21 cellular contexts compared by ENCODE assay signal in genomic region chr2:60529111-60529510, GRCh38. TPM values are rescaled to one million over a fixed set of nuclear protein-coding genes. Genes with fewer than 3 reads are reported as not detected.
DNase-seq lines count a peak whose midpoint lies in the region; ATAC-seq and TF ChIP-seq lines count a peak whose summit lies in the region.
"Had no signal": no experiment of that assay in that cellular context is flagged by ENCODE, and none has a peak within 500 bp of the region (broad histone marks: within the 10 kb centered on the region; RNA-seq: fewer than 3 reads in every experiment).

No MANE protein-coding gene starts in this region.

- H3K27ac Mint-ChIP-seq in activated B cell treated with CpG ODN at 0.5 μM for 24 hours (peak overlapping the region; percentile 84), type B pancreatic cell (peak overlapping the region; percentile 94)
- no peak overlapping the region for H3K27ac Mint-ChIP-seq in activated T-cell treated with anti-CD3 and anti-CD28 coated beads, Interleukin-2, amount 50 U/mL, for 72 hours
- H3K27ac Mint-ChIP-seq: activated naive CD4-positive, alpha-beta T cell treated with anti-CD3 and anti-CD28 coated beads for 36 hours; HFFc6 had no signal

- H4K91ac ChIP-seq in mesenchymal stem cell (ENCODE audit: low read length): no peak overlapping the region

- intact Hi-C loops in activated B cell treated with CpG ODN at 0.5 μM for 24 hours (cut with micrococcal nuclease): no loop called here

- ATAC-seq in activated B cell treated with CpG ODN at 0.5 μM for 24 hours (ENCODE audit: low read depth) (no peak), HG02763 (IDR thresholded peaks at IDR 0.05; ENCODE audit: unreplicated experiment) (no peak)
- ATAC-seq in activated T-cell treated with anti-CD3 and anti-CD28 coated beads, Interleukin-2, amount 50 U/mL, for 72 hours (replicated peaks in 1 of 2): no peak
- ATAC-seq: gastroesophageal sphincter, left lobe of liver, sciatic nerve, SK-N-SH treated with all-trans-retinoic acid at 6 μM for 48 hours had no signal

- WGBS in mesenchymal stem cell: 94% methylated on average over 3 of the region's 5 CpGs

- POLR2A ChIA-PET in activated B cell treated with CpG ODN at 0.5 μM for 24 hours (lab: Charles Lee): interaction anchor here (1.3 to 7.1 kb wide), 5 partner anchors 13 to 30 kb away, joined by 3 to 54 read pairs (median 4); no protein-coding TSS in a partner anchor

- H3K4me3 ChIP-seq in mesenchymal stem cell (ENCODE audit: insufficient read depth in 1 of 2, low read depth in 1 of 2, low read length in 2 of 2): no peak overlapping the region
- H3K4me3 ChIP-seq: coronary artery, gastroesophageal sphincter, ovary had no signal

- peaks cover 76% of the 10 kb centered on the region for H3K36me3 Mint-ChIP-seq in activated B cell treated with CpG ODN at 0.5 μM for 24 hours (ENCODE audit: low read depth)
- H3K36me3 Mint-ChIP-seq in type B pancreatic cell: peaks cover 22% of the 10 kb centered on the region
- H3K36me3 Mint-ChIP-seq in activated T-cell treated with anti-CD3 and anti-CD28 coated beads, Interleukin-2, amount 50 U/mL, for 72 hours (ENCODE audit: insufficient read depth in 2 of 2): no peaks in the 10 kb centered on the region

- H2BK15ac ChIP-seq in mesenchymal stem cell (ENCODE audit: low read depth, poor library complexity, severe bottlenecking): no peak overlapping the region

- H3K27me3 Mint-ChIP-seq in activated B cell treated with CpG ODN at 0.5 μM for 24 hours (no peaks in the 10 kb centered on the region), type B pancreatic cell (no peaks in the 10 kb centered on the region)
- peaks cover 43% of the 10 kb centered on the region for H3K27me3 Mint-ChIP-seq in activated T-cell treated with anti-CD3 and anti-CD28 coated beads, Interleukin-2, amount 50 U/mL, for 72 hours (ENCODE audit: low read depth)

- no peak overlapping the region for H2BK12ac ChIP-seq in mesenchymal stem cell (ENCODE audit: low read length in 2 of 2)

- H2AFZ ChIP-seq in mesenchymal stem cell (ENCODE audit: low read depth, low read length): no peak overlapping the region

- peaks cover 35% of the 10 kb centered on the region for H3K79me1 ChIP-seq in mesenchymal stem cell (replicated peaks; ENCODE audit: low read length, poor library complexity, severe bottlenecking)

- H2BK5ac ChIP-seq in mesenchymal stem cell (ENCODE audit: low read depth, low read length, poor library complexity, severe bottlenecking): no peak overlapping the region

- H3K14ac ChIP-seq in mesenchymal stem cell (ENCODE audit: low read length in 2 of 2): no peak overlapping the region

- TF ChIP-seq CTCF in activated B cell treated with CpG ODN at 0.5 μM for 24 hours (IDR thresholded peaks at IDR 0.05): no peak
- no peak for TF ChIP-seq CTCF in type B pancreatic cell (conservative IDR thresholded peaks at IDR 0.05)

- H3K4me2 ChIP-seq in mesenchymal stem cell (ENCODE audit: low read length, poor library complexity, severe bottlenecking): no peak overlapping the region

- H3K4ac ChIP-seq in mesenchymal stem cell (ENCODE audit: low read depth in 1 of 2, low read length in 2 of 2): no peak overlapping the region

- H2AK5ac ChIP-seq in mesenchymal stem cell (ENCODE audit: low read length, severe bottlenecking): peak overlapping the region; percentile 70

- no peak overlapping the region for H3K23ac ChIP-seq in mesenchymal stem cell (ENCODE audit: low read length in 2 of 2)

- no peak overlapping the region for H4K8ac ChIP-seq in mesenchymal stem cell (ENCODE audit: low read length)

- peaks cover 0 to 66% of the 10 kb centered on the region in 2 experiments for H3K27me3 ChIP-seq in mesenchymal stem cell (ENCODE audit: control insufficient read depth in 1 of 2, insufficient read depth in 1 of 2, low read length in 2 of 2)
- H3K27me3 ChIP-seq: ovary had no signal

- H3K4me3 Mint-ChIP-seq in activated B cell treated with CpG ODN at 0.5 μM for 24 hours: peak overlapping the region; percentile 81
- H3K4me3 Mint-ChIP-seq in type B pancreatic cell: peak overlapping the region; percentile 39
- H3K4me3 Mint-ChIP-seq in activated T-cell treated with anti-CD3 and anti-CD28 coated beads, Interleukin-2, amount 50 U/mL, for 72 hours: no peak overlapping the region
- H3K4me3 Mint-ChIP-seq: activated naive CD4-positive, alpha-beta T cell treated with anti-CD3 and anti-CD28 coated beads for 36 hours; HFFc6 had no signal

- H3K36me3 ChIP-seq in mesenchymal stem cell (ENCODE audit: control insufficient read depth in 1 of 2, insufficient read depth in 2 of 2, low read depth in 1 of 2, low read length in 2 of 2): peaks cover 0 to 7% of the 10 kb centered on the region in 2 experiments
- H3K36me3 ChIP-seq: gastroesophageal sphincter, ovary had no signal

- no peak overlapping the region for H3K27ac ChIP-seq in mesenchymal stem cell (ENCODE audit: low read length, poor library complexity, severe bottlenecking)
- H3K27ac ChIP-seq: coronary artery, gastroesophageal sphincter, ovary had no signal

- H3K4me1 Mint-ChIP-seq in activated B cell treated with CpG ODN at 0.5 μM for 24 hours (peaks cover 100% of the 10 kb centered on the region), type B pancreatic cell (ENCODE audit: unreplicated experiment) (peaks cover 73% of the 10 kb centered on the region)
- H3K4me1 Mint-ChIP-seq in activated T-cell treated with anti-CD3 and anti-CD28 coated beads, Interleukin-2, amount 50 U/mL, for 72 hours (ENCODE audit: low read depth): peaks cover 15% of the 10 kb centered on the region

- peak; percentile 32 for DNase-seq in NOMO-1 treated with DMSO at 0.1 percent for 48 hours (lab: John Stamatoyannopoulos, UW; ENCODE audit: unreplicated experiment)
- no peak for DNase-seq in NOMO-1 (lab: John Stamatoyannopoulos, UW; ENCODE audit: unreplicated experiment in 2 of 2)
- no peak for DNase-seq in activated B cell treated with CpG ODN at 0.5 μM for 24 hours
- no peak for DNase-seq in mesenchymal stem cell
- DNase-seq in type B pancreatic cell (ENCODE audit: extremely low spot score, unreplicated experiment): no peak
- DNase-seq in activated T-cell treated with anti-CD3 and anti-CD28 coated beads, Interleukin-2, amount 50 U/mL, for 72 hours: no peak
- DNase-seq in NCI-H1417 (lab: John Stamatoyannopoulos, UW): no peak
- DNase-seq: 8988T; activated CD4-positive, alpha-beta T cell treated with anti-CD3 and anti-CD28 coated beads, Interleukin-2, amount 50 U/mL, for 1 hour; activated naive CD4-positive, alpha-beta T cell treated with anti-CD3 and anti-CD28 coated beads for 36 hours; GDM1; HFFc6; NCI-H1092 treated with DMSO at 0.1 percent for 48 hours; ovary; stimulated activated CD4-positive, alpha-beta T cell treated with anti-CD3 and anti-CD28 coated beads, Interleukin-1b, Interleukin-23, amount 100 ng/mL, for 48 hours had no signal

- no peak overlapping the region for H3K9ac ChIP-seq in mesenchymal stem cell (ENCODE audit: low read length)

- peaks cover 26% of the 10 kb centered on the region for H3K4me1 ChIP-seq in mesenchymal stem cell (ENCODE audit: control insufficient read depth, insufficient read depth, low read depth, low read length)

- no peaks in the 10 kb centered on the region for H3K9me3 ChIP-seq in mesenchymal stem cell (ENCODE audit: control insufficient read depth, low read length)
- H3K9me3 ChIP-seq: gastroesophageal sphincter, ovary had no signal

- CTCF ChIA-PET in activated B cell treated with CpG ODN at 0.5 μM for 24 hours (lab: Charles Lee): interaction anchor here (0.9 to 1.2 kb wide), 3 partner anchors 21 to 53 kb away, joined by 3 read pairs; no protein-coding TSS in a partner anchor

- no peak overlapping the region for H2BK120ac ChIP-seq in mesenchymal stem cell (ENCODE audit: low read depth, low read length)

- H3K9me3 Mint-ChIP-seq in activated B cell treated with CpG ODN at 0.5 μM for 24 hours (no peaks in the 10 kb centered on the region), type B pancreatic cell (no peaks in the 10 kb centered on the region)
- no peaks in the 10 kb centered on the region for H3K9me3 Mint-ChIP-seq in activated T-cell treated with anti-CD3 and anti-CD28 coated beads, Interleukin-2, amount 50 U/mL, for 72 hours
- H3K9me3 Mint-ChIP-seq: activated naive CD4-positive, alpha-beta T cell treated with anti-CD3 and anti-CD28 coated beads for 36 hours; HFFc6 had no signal

- H3K18ac ChIP-seq in mesenchymal stem cell (ENCODE audit: low read depth in 1 of 2, low read length in 2 of 2): no peak overlapping the region

RNA-seq across cellular contexts. Expression of gene BCL11A, which starts 24.3 kb away (rescaled TPM):
- total RNA-seq in activated B cell treated with CpG ODN at 0.5 μM for 24 hours: 279 and 331 TPM in 2 replicates
- polyA plus RNA-seq in mesenchymal stem cell (2013, experiment 1 of 2): 1.1 TPM
- polyA plus RNA-seq in mesenchymal stem cell (2013, experiment 2 of 2): 1.1 TPM
- 47.9 and 53.1 TPM in 2 replicates for total RNA-seq in type B pancreatic cell (ENCODE audit: low replicate concordance)
- total RNA-seq in activated T-cell treated with anti-CD3 and anti-CD28 coated beads, Interleukin-2, amount 50 U/mL, for 72 hours: 1 to 10 TPM in 1 of 2 donors, under 1 TPM in 1; 1.00 to 1.2 TPM

Comparison
In these comparisons a context has a peak if more than half of its experiments do, and no peak if none do; other contexts are left out.
1. H3K4me3 Mint-ChIP-seq: peak in activated B cell treated with CpG ODN at 0.5 μM for 24 hours (single experiment) and type B pancreatic cell (single experiment); none in activated T-cell treated with anti-CD3 and anti-CD28 coated beads, Interleukin-2, amount 50 U/mL, for 72 hours (0 of 2).
2. RNA of gene BCL11A, which starts 24.3 kb away (total RNA-seq): 279 to 331 TPM in activated B cell treated with CpG ODN at 0.5 μM for 24 hours and 47.9 to 53.1 TPM in type B pancreatic cell; 1.00 to 1.2 TPM in activated T-cell treated with anti-CD3 and anti-CD28 coated beads, Interleukin-2, amount 50 U/mL, for 72 hours; every median in the first group is over 10 times any median in the second.